In the genomic region with DNA sequence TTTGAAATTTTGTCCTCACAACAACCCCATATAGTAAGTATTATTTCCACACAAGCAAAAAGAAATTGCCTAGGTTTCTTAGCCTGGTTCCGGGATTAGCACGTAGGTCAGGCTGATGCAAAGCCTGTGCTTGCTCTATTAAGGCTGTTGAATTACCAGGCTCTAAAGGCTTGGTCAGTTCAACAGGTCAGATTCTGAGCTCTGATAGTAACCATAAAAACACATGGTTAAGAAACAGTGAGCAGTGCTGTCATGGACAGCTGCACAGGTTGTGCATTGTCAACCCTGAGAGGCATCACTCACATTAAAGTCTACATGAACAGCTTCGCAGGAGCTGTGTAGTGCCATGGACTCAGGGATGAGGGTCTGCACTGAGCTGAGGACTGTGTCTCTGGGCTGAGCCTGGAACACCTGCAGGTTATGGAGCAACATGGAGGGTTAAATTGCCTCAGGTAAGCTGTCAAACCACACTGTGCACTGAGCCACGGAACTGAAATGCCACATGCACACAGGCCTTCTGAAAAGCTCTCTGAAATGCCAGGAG, we compare ENCODE assay signal across 31 cellular contexts.
"Had no signal": no experiment of that assay in that cellular context is flagged by ENCODE, and none has a peak within 500 bp of the region (broad histone marks: within the 10 kb centered on the region; RNA-seq: fewer than 3 reads in every experiment).

No MANE protein-coding gene starts in this region.

- H3K27ac Mint-ChIP-seq: activated CD4-positive, alpha-beta memory T cell treated with anti-CD3 and anti-CD28 coated beads for 36 hours; activated CD4-positive, alpha-beta T cell treated with anti-CD3 and anti-CD28 coated beads, Interleukin-2, amount 10 ng/mL, durations not matched to agents 24 days and 14 days; activated naive CD4-positive, alpha-beta T cell treated with anti-CD3 and anti-CD28 coated beads for 36 hours; activated naive CD8-positive, alpha-beta T cell treated with anti-CD3 and anti-CD28 coated beads for 36 hours; activated T-helper 1 cell treated with anti-CD3 and anti-CD28 coated beads, Interleukin-12 subunit alpha, Interleukin-12 subunit beta, Interleukin-2, Interleukin-4 antibody, amounts not matched to agents 30 ng/mL and 10 ng/mL and 1 ng/mL, durations not matched to agents 14 hours and 24 hours and 36 hours; naive thymus-derived CD8-positive, alpha-beta T cell; stimulated activated effector memory CD8-positive, alpha-beta T cell treated with anti-CD3 and anti-CD28 coated beads, Interleukin-12 subunit alpha, Interleukin-12 subunit beta, amount 100 ng/mL, for 72 hours; stimulated activated naive CD8-positive, alpha-beta T cell treated with anti-CD3 and anti-CD28 coated beads, Interleukin-15, amount 100 ng/mL, for 72 hours; T-helper 1 cell treated with Interleukin-12 subunit alpha and Interleukin-12 subunit beta and Interleukin-4 antibody, amounts not matched to agents 30 μg/mL and 1 μg/mL, for 36 hours; type B pancreatic cell had no signal

- H3K4me1 Mint-ChIP-seq: stimulated activated effector memory CD8-positive, alpha-beta T cell treated with anti-CD3 and anti-CD28 coated beads, Interleukin-12 subunit alpha, Interleukin-12 subunit beta, amount 100 ng/mL, for 72 hours; stimulated activated naive CD8-positive, alpha-beta T cell treated with anti-CD3 and anti-CD28 coated beads, Interleukin-15, amount 100 ng/mL, for 72 hours had no signal

- H3K4me1 ChIP-seq: adrenal gland, body of pancreas, sigmoid colon, vagina had no signal

- ATAC-seq: left colon; naive thymus-derived CD8-positive, alpha-beta T cell; stimulated activated effector memory CD8-positive, alpha-beta T cell treated with anti-CD3 and anti-CD28 coated beads, Interleukin-12 subunit alpha, Interleukin-12 subunit beta, amount 100 ng/mL, for 72 hours; stimulated activated naive CD8-positive, alpha-beta T cell treated with anti-CD3 and anti-CD28 coated beads, Interleukin-15, amount 100 ng/mL, for 72 hours had no signal

- H3K4me3 ChIP-seq: adrenal gland, body of pancreas, gastrocnemius medialis, ovary, sigmoid colon, vagina had no signal

- H3K27ac ChIP-seq: adrenal gland, gastrocnemius medialis, ovary, sigmoid colon, vagina, WERI-Rb-1 had no signal

- H3K27me3 ChIP-seq: adrenal gland, body of pancreas, gastrocnemius medialis, ovary, sigmoid colon, vagina had no signal

- H3K27me3 Mint-ChIP-seq: progenitor cell of endocrine pancreas had no signal

- H3K36me3 ChIP-seq: adrenal gland, gastrocnemius medialis, ovary, sigmoid colon, vagina, WERI-Rb-1 had no signal

- DNase-seq: activated CD4-positive, alpha-beta memory T cell treated with anti-CD3 and anti-CD28 coated beads for 36 hours; activated CD4-positive, alpha-beta T cell treated with anti-CD3 and anti-CD28 coated beads, Interleukin-2, amount 10 ng/mL, durations not matched to agents 24 days and 14 days; activated CD4-positive, CD25-positive, alpha-beta regulatory T cell treated with anti-CD3 and anti-CD28 coated beads, Interleukin-2, amount 50 U/mL, for 72 hours; activated CD8-positive, alpha-beta memory T cell treated with anti-CD3 and anti-CD28 coated beads, Interleukin-2, amount 50 U/mL, for 4 hours; activated effector memory CD4-positive, alpha-beta T cell treated with anti-CD3 and anti-CD28 coated beads, Interleukin-2, amount 50 U/mL, for 16 hours; activated naive CD4-positive, alpha-beta T cell treated with anti-CD3 and anti-CD28 coated beads for 36 hours; activated naive CD8-positive, alpha-beta T cell treated with anti-CD3 and anti-CD28 coated beads for 36 hours; activated T-cell treated with anti-CD3 and anti-CD28 coated beads, Interleukin-2, amount 50 U/mL, for 1 hour; adrenal gland; aorta; body of pancreas; effector CD4-positive, alpha-beta T cell; glutamatergic neuron; left colon; midbrain; naive thymus-derived CD8-positive, alpha-beta T cell; ovary; sigmoid colon; small intestine; stimulated activated CD4-positive, alpha-beta T cell treated with anti-CD3 and anti-CD28 coated beads, Interleukin-4, amount 100 ng/mL, for 24 hours; stimulated activated naive CD8-positive, alpha-beta T cell treated with anti-CD3 and anti-CD28 coated beads, Interleukin-15, amount 100 ng/mL, for 72 hours; substantia nigra; T1000; WERI-Rb-1 had no signal

- H3K9me3 Mint-ChIP-seq: activated CD4-positive, alpha-beta memory T cell treated with anti-CD3 and anti-CD28 coated beads for 36 hours; activated CD4-positive, alpha-beta T cell treated with anti-CD3 and anti-CD28 coated beads, Interleukin-2, amount 10 ng/mL, durations not matched to agents 24 days and 14 days; activated naive CD4-positive, alpha-beta T cell treated with anti-CD3 and anti-CD28 coated beads for 36 hours; activated naive CD8-positive, alpha-beta T cell treated with anti-CD3 and anti-CD28 coated beads for 36 hours; activated T-helper 1 cell treated with anti-CD3 and anti-CD28 coated beads, Interleukin-12 subunit alpha, Interleukin-12 subunit beta, Interleukin-2, Interleukin-4 antibody, amounts not matched to agents 30 ng/mL and 10 ng/mL and 1 ng/mL, durations not matched to agents 14 hours and 24 hours and 36 hours; naive thymus-derived CD8-positive, alpha-beta T cell; stimulated activated naive CD8-positive, alpha-beta T cell treated with anti-CD3 and anti-CD28 coated beads, Interleukin-15, amount 100 ng/mL, for 72 hours; T-helper 1 cell treated with Interleukin-12 subunit alpha and Interleukin-12 subunit beta and Interleukin-4 antibody, amounts not matched to agents 30 μg/mL and 1 μg/mL, for 36 hours had no signal

- H3K9me3 ChIP-seq: adrenal gland, body of pancreas, gastrocnemius medialis, ovary, sigmoid colon, vagina had no signal

- H3K4me3 Mint-ChIP-seq: activated CD4-positive, alpha-beta memory T cell treated with anti-CD3 and anti-CD28 coated beads for 36 hours; activated CD4-positive, alpha-beta T cell treated with anti-CD3 and anti-CD28 coated beads, Interleukin-2, amount 10 ng/mL, durations not matched to agents 24 days and 14 days; activated naive CD4-positive, alpha-beta T cell treated with anti-CD3 and anti-CD28 coated beads for 36 hours; activated naive CD8-positive, alpha-beta T cell treated with anti-CD3 and anti-CD28 coated beads for 36 hours; activated T-helper 1 cell treated with anti-CD3 and anti-CD28 coated beads, Interleukin-12 subunit alpha, Interleukin-12 subunit beta, Interleukin-2, Interleukin-4 antibody, amounts not matched to agents 30 ng/mL and 10 ng/mL and 1 ng/mL, durations not matched to agents 14 hours and 24 hours and 36 hours; naive thymus-derived CD8-positive, alpha-beta T cell; stimulated activated effector memory CD8-positive, alpha-beta T cell treated with anti-CD3 and anti-CD28 coated beads, Interleukin-12 subunit alpha, Interleukin-12 subunit beta, amount 100 ng/mL, for 72 hours; stimulated activated naive CD8-positive, alpha-beta T cell treated with anti-CD3 and anti-CD28 coated beads, Interleukin-15, amount 100 ng/mL, for 72 hours; T-helper 1 cell treated with Interleukin-12 subunit alpha and Interleukin-12 subunit beta and Interleukin-4 antibody, amounts not matched to agents 30 μg/mL and 1 μg/mL, for 36 hours; type B pancreatic cell had no signal

- H3K36me3 Mint-ChIP-seq: activated CD4-positive, alpha-beta memory T cell treated with anti-CD3 and anti-CD28 coated beads for 36 hours; activated naive CD8-positive, alpha-beta T cell treated with anti-CD3 and anti-CD28 coated beads for 36 hours; naive thymus-derived CD8-positive, alpha-beta T cell; stimulated activated effector memory CD8-positive, alpha-beta T cell treated with anti-CD3 and anti-CD28 coated beads, Interleukin-12 subunit alpha, Interleukin-12 subunit beta, amount 100 ng/mL, for 72 hours; type B pancreatic cell had no signal
